2 cellular contexts compared by ENCODE assay signal in genomic region chr2:231000211-231000904, GRCh38.
TF ChIP-seq lines count a peak whose summit lies in the region.

No MANE protein-coding gene starts in this region.

TF ChIP-seq in WTC11, 78 proteins besides CTCF, POLR2A, EP300 and RAD21:
- TF ChIP-seq TCF7 (CRISPR knock-in tag; IDR thresholded peaks at IDR 0.05; ENCODE audit: low read depth) (no peak), NFE2L1 (CRISPR knock-in tag; IDR thresholded peaks at IDR 0.05) (no peak), ZNF671 (CRISPR knock-in tag; IDR thresholded peaks at IDR 0.05) (no peak), MYBL2 (CRISPR knock-in tag; IDR thresholded peaks at IDR 0.05) (no peak), GABPB1 (CRISPR knock-in tag; IDR thresholded peaks at IDR 0.05) (peak; percentile 22; the same call in 1 of the 2 replicates), E2F5 (CRISPR knock-in tag; IDR thresholded peaks at IDR 0.05) (0 out of 2 replicates have a peak, but pooled peaks have one; percentile 35), MAX (CRISPR knock-in tag; IDR thresholded peaks at IDR 0.05) (peak; percentile 57)
- TF ChIP-seq, protein P1, sequence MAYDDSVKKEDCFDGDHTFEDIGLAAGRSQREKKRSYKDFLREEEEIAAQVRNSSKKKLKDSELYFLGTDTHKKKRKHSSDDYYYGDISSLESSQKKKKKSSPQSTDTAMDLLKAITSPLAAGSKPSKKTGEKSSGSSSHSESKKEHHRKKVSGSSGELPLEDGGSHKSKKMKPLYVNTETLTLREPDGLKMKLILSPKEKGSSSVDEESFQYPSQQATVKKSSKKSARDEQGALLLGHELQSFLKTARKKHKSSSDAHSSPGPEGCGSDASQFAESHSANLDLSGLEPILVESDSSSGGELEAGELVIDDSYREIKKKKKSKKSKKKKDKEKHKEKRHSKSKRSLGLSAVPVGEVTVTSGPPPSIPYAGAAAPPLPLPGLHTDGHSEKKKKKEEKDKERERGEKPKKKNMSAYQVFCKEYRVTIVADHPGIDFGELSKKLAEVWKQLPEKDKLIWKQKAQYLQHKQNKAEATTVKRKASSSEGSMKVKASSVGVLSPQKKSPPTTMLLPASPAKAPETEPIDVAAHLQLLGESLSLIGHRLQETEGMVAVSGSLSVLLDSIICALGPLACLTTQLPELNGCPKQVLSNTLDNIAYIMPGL (CRISPR knock-in tag; IDR thresholded peaks at IDR 0.05): peak; percentile 65; the same call in 1 of the 2 replicates

TF ChIP-seq in HepG2, 621 proteins besides CTCF, POLR2A, EP300 and RAD21 (continues in another document):
- no peak for TF ChIP-seq TEAD2 (CRISPR knock-in tag; IDR thresholded peaks at IDR 0.05)
- peak; percentile 67 for TF ChIP-seq CBX1 (IDR thresholded peaks at IDR 0.05; ENCODE audit: low read depth)
- no peak for TF ChIP-seq ZNF572 (CRISPR knock-in tag; IDR thresholded peaks at IDR 0.05)
- TF ChIP-seq SP5 (CRISPR knock-in tag; IDR thresholded peaks at IDR 0.05; ENCODE audit: borderline replicate concordance, low read depth): no peak
- 0 out of 2 replicates have a peak, but pooled peaks have one; percentile 28 for TF ChIP-seq BORCS8-MEF2B (CRISPR knock-in tag; IDR thresholded peaks at IDR 0.05)
- TF ChIP-seq, protein P2, sequence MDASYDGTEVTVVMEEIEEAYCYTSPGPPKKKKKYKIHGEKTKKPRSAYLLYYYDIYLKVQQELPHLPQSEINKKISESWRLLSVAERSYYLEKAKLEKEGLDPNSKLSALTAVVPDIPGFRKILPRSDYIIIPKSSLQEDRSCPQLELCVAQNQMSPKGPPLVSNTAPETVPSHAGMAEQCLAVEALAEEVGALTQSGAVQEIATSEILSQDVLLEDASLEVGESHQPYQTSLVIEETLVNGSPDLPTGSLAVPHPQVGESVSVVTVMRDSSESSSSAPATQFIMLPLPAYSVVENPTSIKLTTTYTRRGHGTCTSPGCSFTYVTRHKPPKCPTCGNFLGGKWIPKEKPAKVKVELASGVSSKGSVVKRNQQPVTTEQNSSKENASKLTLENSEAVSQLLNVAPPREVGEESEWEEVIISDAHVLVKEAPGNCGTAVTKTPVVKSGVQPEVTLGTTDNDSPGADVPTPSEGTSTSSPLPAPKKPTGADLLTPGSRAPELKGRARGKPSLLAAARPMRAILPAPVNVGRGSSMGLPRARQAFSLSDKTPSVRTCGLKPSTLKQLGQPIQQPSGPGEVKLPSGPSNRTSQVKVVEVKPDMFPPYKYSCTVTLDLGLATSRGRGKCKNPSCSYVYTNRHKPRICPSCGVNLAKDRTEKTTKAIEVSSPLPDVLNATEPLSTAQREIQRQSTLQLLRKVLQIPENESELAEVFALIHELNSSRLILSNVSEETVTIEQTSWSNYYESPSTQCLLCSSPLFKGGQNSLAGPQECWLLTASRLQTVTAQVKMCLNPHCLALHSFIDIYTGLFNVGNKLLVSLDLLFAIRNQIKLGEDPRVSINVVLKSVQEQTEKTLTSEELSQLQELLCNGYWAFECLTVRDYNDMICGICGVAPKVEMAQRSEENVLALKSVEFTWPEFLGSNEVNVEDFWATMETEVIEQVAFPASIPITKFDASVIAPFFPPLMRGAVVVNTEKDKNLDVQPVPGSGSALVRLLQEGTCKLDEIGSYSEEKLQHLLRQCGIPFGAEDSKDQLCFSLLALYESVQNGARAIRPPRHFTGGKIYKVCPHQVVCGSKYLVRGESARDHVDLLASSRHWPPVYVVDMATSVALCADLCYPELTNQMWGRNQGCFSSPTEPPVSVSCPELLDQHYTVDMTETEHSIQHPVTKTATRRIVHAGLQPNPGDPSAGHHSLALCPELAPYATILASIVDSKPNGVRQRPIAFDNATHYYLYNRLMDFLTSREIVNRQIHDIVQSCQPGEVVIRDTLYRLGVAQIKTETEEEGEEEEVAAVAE (CRISPR knock-in tag; IDR thresholded peaks at IDR 0.05; ENCODE audit: borderline replicate concordance): no peak
- TF ChIP-seq GATAD2A (CRISPR knock-in tag; IDR thresholded peaks at IDR 0.05): peak; percentile 45; the same call in 1 of the 2 replicates
- 0 out of 2 replicates have a peak, but pooled peaks have one; percentile 39 for TF ChIP-seq CCDC6 (CRISPR knock-in tag; IDR thresholded peaks at IDR 0.05)
- TF ChIP-seq, protein P3, sequence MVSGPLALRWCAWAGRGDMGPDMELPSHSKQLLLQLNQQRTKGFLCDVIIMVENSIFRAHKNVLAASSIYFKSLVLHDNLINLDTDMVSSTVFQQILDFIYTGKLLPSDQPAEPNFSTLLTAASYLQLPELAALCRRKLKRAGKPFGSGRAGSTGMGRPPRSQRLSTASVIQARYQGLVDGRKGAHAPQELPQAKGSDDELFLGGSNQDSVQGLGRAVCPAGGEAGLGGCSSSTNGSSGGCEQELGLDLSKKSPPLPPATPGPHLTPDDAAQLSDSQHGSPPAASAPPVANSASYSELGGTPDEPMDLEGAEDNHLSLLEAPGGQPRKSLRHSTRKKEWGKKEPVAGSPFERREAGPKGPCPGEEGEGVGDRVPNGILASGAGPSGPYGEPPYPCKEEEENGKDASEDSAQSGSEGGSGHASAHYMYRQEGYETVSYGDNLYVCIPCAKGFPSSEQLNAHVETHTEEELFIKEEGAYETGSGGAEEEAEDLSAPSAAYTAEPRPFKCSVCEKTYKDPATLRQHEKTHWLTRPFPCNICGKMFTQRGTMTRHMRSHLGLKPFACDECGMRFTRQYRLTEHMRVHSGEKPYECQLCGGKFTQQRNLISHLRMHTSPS (CRISPR knock-in tag; IDR thresholded peaks at IDR 0.05; ENCODE audit: low read depth): peak; percentile 71
- TF ChIP-seq ZSCAN9 (CRISPR knock-in tag; IDR thresholded peaks at IDR 0.05; ENCODE audit: borderline replicate concordance): peak; percentile 30; the same call in 1 of the 2 replicates
- TF ChIP-seq ZNF570 (CRISPR knock-in tag; IDR thresholded peaks at IDR 0.05; ENCODE audit: borderline replicate concordance): no peak
- no peak for TF ChIP-seq GATA4 (IDR thresholded peaks at IDR 0.05; ENCODE audit: borderline replicate concordance, low read depth)
- TF ChIP-seq, protein P4, sequence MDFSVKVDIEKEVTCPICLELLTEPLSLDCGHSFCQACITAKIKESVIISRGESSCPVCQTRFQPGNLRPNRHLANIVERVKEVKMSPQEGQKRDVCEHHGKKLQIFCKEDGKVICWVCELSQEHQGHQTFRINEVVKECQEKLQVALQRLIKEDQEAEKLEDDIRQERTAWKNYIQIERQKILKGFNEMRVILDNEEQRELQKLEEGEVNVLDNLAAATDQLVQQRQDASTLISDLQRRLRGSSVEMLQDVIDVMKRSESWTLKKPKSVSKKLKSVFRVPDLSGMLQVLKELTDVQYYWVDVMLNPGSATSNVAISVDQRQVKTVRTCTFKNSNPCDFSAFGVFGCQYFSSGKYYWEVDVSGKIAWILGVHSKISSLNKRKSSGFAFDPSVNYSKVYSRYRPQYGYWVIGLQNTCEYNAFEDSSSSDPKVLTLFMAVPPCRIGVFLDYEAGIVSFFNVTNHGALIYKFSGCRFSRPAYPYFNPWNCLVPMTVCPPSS (IDR thresholded peaks at IDR 0.05): no peak
- no peak for TF ChIP-seq ZBTB49 (CRISPR knock-in tag; IDR thresholded peaks at IDR 0.05; ENCODE audit: borderline replicate concordance)
- peak; percentile 44; the same call in 1 of the 2 replicates for TF ChIP-seq GABPB1 (CRISPR knock-in tag; IDR thresholded peaks at IDR 0.05)
- 0 out of 2 replicates have a peak, but pooled peaks have one; percentile 0 for TF ChIP-seq ZNF724P (CRISPR knock-in tag; IDR thresholded peaks at IDR 0.05; ENCODE audit: borderline replicate concordance)
- TF ChIP-seq KLF16 (CRISPR knock-in tag; IDR thresholded peaks at IDR 0.05): 0 out of 4 replicates have a peak, but pooled peaks of 1 of the 2 experiments have one; percentile 35
- no peak for TF ChIP-seq CEBPG (CRISPR knock-in tag; IDR thresholded peaks at IDR 0.05)
- 0 out of 2 replicates have a peak, but pooled peaks have one; percentile 32 for TF ChIP-seq ISL2 (CRISPR knock-in tag; IDR thresholded peaks at IDR 0.05)
- TF ChIP-seq, protein P5, sequence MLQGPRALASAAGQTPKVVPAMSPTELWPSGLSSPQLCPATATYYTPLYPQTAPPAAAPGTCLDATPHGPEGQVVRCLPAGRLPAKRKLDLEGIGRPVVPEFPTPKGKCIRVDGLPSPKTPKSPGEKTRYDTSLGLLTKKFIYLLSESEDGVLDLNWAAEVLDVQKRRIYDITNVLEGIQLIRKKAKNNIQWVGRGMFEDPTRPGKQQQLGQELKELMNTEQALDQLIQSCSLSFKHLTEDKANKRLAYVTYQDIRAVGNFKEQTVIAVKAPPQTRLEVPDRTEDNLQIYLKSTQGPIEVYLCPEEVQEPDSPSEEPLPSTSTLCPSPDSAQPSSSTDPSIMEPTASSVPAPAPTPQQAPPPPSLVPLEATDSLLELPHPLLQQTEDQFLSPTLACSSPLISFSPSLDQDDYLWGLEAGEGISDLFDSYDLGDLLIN (CRISPR knock-in tag; IDR thresholded peaks at IDR 0.05; ENCODE audit: borderline replicate concordance): peak; percentile 31; the same call in 1 of the 2 replicates
- TF ChIP-seq ZMYM2 (CRISPR knock-in tag; IDR thresholded peaks at IDR 0.05): no peak
- TF ChIP-seq ZNF138 (CRISPR knock-in tag; IDR thresholded peaks at IDR 0.05; ENCODE audit: low read depth): no peak
- TF ChIP-seq DR1 (CRISPR knock-in tag; IDR thresholded peaks at IDR 0.05): no peak
- no peak for TF ChIP-seq NR3C1 (CRISPR knock-in tag; IDR thresholded peaks at IDR 0.05)
- TF ChIP-seq, protein P6, sequence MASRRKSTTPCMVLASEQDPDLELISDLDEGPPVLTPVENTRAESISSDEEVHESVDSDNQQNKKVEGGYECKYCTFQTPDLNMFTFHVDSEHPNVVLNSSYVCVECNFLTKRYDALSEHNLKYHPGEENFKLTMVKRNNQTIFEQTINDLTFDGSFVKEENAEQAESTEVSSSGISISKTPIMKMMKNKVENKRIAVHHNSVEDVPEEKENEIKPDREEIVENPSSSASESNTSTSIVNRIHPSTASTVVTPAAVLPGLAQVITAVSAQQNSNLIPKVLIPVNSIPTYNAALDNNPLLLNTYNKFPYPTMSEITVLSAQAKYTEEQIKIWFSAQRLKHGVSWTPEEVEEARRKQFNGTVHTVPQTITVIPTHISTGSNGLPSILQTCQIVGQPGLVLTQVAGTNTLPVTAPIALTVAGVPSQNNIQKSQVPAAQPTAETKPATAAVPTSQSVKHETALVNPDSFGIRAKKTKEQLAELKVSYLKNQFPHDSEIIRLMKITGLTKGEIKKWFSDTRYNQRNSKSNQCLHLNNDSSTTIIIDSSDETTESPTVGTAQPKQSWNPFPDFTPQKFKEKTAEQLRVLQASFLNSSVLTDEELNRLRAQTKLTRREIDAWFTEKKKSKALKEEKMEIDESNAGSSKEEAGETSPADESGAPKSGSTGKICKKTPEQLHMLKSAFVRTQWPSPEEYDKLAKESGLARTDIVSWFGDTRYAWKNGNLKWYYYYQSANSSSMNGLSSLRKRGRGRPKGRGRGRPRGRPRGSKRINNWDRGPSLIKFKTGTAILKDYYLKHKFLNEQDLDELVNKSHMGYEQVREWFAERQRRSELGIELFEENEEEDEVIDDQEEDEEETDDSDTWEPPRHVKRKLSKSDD (CRISPR knock-in tag; IDR thresholded peaks at IDR 0.05; ENCODE audit: low read depth): 0 out of 2 replicates have a peak, but pooled peaks have one; percentile 20
- no peak for TF ChIP-seq ZNF577 (CRISPR knock-in tag; IDR thresholded peaks at IDR 0.05; ENCODE audit: borderline replicate concordance, low read depth)
- TF ChIP-seq RNF2 (conservative IDR thresholded peaks at IDR 0.05; ENCODE audit: low read depth): no peak
- TF ChIP-seq MED1 (CRISPR knock-in tag; IDR thresholded peaks at IDR 0.05): 0 out of 2 replicates have a peak, but pooled peaks have one; percentile 39
- TF ChIP-seq, protein P7, sequence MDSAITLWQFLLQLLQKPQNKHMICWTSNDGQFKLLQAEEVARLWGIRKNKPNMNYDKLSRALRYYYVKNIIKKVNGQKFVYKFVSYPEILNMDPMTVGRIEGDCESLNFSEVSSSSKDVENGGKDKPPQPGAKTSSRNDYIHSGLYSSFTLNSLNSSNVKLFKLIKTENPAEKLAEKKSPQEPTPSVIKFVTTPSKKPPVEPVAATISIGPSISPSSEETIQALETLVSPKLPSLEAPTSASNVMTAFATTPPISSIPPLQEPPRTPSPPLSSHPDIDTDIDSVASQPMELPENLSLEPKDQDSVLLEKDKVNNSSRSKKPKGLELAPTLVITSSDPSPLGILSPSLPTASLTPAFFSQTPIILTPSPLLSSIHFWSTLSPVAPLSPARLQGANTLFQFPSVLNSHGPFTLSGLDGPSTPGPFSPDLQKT (CRISPR knock-in tag; IDR thresholded peaks at IDR 0.05; ENCODE audit: borderline replicate concordance): no peak
- TF ChIP-seq ZFP41 (CRISPR knock-in tag; IDR thresholded peaks at IDR 0.05; ENCODE audit: borderline replicate concordance): no peak
- no peak for TF ChIP-seq NR2F6 (IDR thresholded peaks at IDR 0.05)
- peak; percentile 36; the same call in 1 of the 2 replicates for TF ChIP-seq NR2F6 (CRISPR knock-in tag; IDR thresholded peaks at IDR 0.05)
- peak; percentile 71; the same call in 1 of the 2 replicates for TF ChIP-seq TSC22D2 (CRISPR knock-in tag; IDR thresholded peaks at IDR 0.05; ENCODE audit: borderline replicate concordance)
- TF ChIP-seq KMT2A (CRISPR knock-in tag; IDR thresholded peaks at IDR 0.05): no peak
